ENCODE assay signal across 33 cellular contexts in genomic region chr2:220353897-220354296, GRCh38.
DNase-seq lines count a peak whose midpoint lies in the region; ATAC-seq, FAIRE-seq and TF ChIP-seq lines count a peak whose summit lies in the region.
"Had no signal": no experiment of that assay in that cellular context is flagged by ENCODE, and none has a peak within 500 bp of the region (broad histone marks: within the 10 kb centered on the region; RNA-seq: fewer than 3 reads in every experiment).

No MANE protein-coding gene starts in this region.

- H4K20me1 ChIP-seq in smooth muscle cell (ENCODE audit: low read depth): no peaks in the 10 kb centered on the region
- no peaks in the 10 kb centered on the region for H4K20me1 ChIP-seq in MM.1S (ENCODE audit: insufficient read depth, low read length)

- H3K27me3 Mint-ChIP-seq in natural killer cell (ENCODE audit: low read depth in 2 of 2): no peaks in the 10 kb centered on the region

- H3K4me3 ChIP-seq in smooth muscle cell (no peak overlapping the region), pancreas (no peak overlapping the region), MM.1S (ENCODE audit: low read length) (no peak overlapping the region)
- H3K4me3 ChIP-seq: gastrocnemius medialis, K562, lung, MG63, PC-9, suprapubic skin, upper lobe of right lung had no signal

- H3F3A ChIP-seq in smooth muscle cell (ENCODE audit: low read depth) (no peaks in the 10 kb centered on the region), MM.1S (ENCODE audit: insufficient read depth, low read length) (no peaks in the 10 kb centered on the region)

- no peaks in the 10 kb centered on the region for H3K79me2 ChIP-seq in smooth muscle cell (ENCODE audit: low read depth)
- no peaks in the 10 kb centered on the region for H3K79me2 ChIP-seq in MM.1S (ENCODE audit: low read length)

- H3K27me3 ChIP-seq in smooth muscle cell (ENCODE audit: low read depth): no peaks in the 10 kb centered on the region
- H3K27me3 ChIP-seq in pancreas: no peaks in the 10 kb centered on the region
- H3K27me3 ChIP-seq in MM.1S (replicated peaks; ENCODE audit: insufficient read depth, low read length): no peaks in the 10 kb centered on the region
- H3K27me3 ChIP-seq: brain microvascular endothelial cell, gastrocnemius medialis, MG63, suprapubic skin, upper lobe of right lung had no signal

- H3K9me3 ChIP-seq in smooth muscle cell (replicated peaks; ENCODE audit: low read depth) (no peaks in the 10 kb centered on the region), pancreas (no peaks in the 10 kb centered on the region), MM.1S (replicated peaks; ENCODE audit: insufficient read depth, low read length) (no peaks in the 10 kb centered on the region)
- H3K9me3 ChIP-seq: gastrocnemius medialis, MG63, suprapubic skin, upper lobe of right lung had no signal

- DNase-seq in NCI-H82 (lab: John Stamatoyannopoulos, UW) (peak; percentile 37), NCI-H82 treated with DMSO at 0.1 percent for 48 hours (lab: John Stamatoyannopoulos, UW; ENCODE audit: unreplicated experiment) (no peak), amniotic epithelial cell (ENCODE audit: low read depth) (peak; percentile 78), fibroblast of the conjunctiva (ENCODE audit: low read depth) (peak; percentile 30), smooth muscle cell (lab: John Stamatoyannopoulos, UW; ENCODE audit: unreplicated experiment) (no peak), natural killer cell (no peak), pancreas (no peak), MM.1S (no peak)
- DNase-seq: activated CD4-positive, alpha-beta T cell treated with anti-CD3 and anti-CD28 coated beads for 36 hours; activated naive CD4-positive, alpha-beta T cell treated with anti-CD3 and anti-CD28 coated beads, Interleukin-2, amount 50 U/mL, for 16 hours; activated T-cell treated with anti-CD3 and anti-CD28 coated beads for 4 hours; amygdala; brain microvascular endothelial cell; Calu3; DND-41; gastrocnemius medialis; MG63; NCI-H2081; NCI-H2227 treated with DMSO at 0.1 percent for 48 hours; NCI-H526 treated with DMSO at 0.1 percent for 48 hours; PC-9; SHP77; stimulated activated naive CD4-positive, alpha-beta T cell treated with Interleukin-2 at 50 U/mL for 16 hours; upper lobe of right lung had no signal

- no peak overlapping the region for H3K4me3 Mint-ChIP-seq in natural killer cell
- H3K4me3 Mint-ChIP-seq: activated CD4-positive, alpha-beta T cell treated with anti-CD3 and anti-CD28 coated beads for 36 hours; CD14-positive monocyte; nephron had no signal

- no peak overlapping the region for H3K27ac Mint-ChIP-seq in natural killer cell
- H3K27ac Mint-ChIP-seq: activated CD4-positive, alpha-beta T cell treated with anti-CD3 and anti-CD28 coated beads for 36 hours; activated T-helper 2 cell treated with anti-CD3 and anti-CD28 coated beads, Interferon-gamma antibody, Interleukin-2, Interleukin-4, amounts not matched to agents 10 μg/mL and 5 μg/mL and 100 μg/mL, durations not matched to agents 14 hours and 24 hours and 36 hours; CD14-positive monocyte; nephron had no signal

- H3K9ac ChIP-seq in smooth muscle cell (ENCODE audit: low read depth) (no peak overlapping the region), MM.1S (ENCODE audit: low read length) (no peak overlapping the region)

- no peak overlapping the region for H3K27ac ChIP-seq in smooth muscle cell (ENCODE audit: low read depth)
- H3K27ac ChIP-seq in pancreas: no peak overlapping the region
- H3K27ac ChIP-seq in MM.1S (ENCODE audit: low read length): no peak overlapping the region
- H3K27ac ChIP-seq: 22Rv1, brain microvascular endothelial cell, gastrocnemius medialis, PC-9, suprapubic skin, upper lobe of right lung had no signal

- no peak for FAIRE-seq in pancreas (lab: Jason Lieb, UNC)
- FAIRE-seq: GM18507, H1, K562 had no signal

- H3K4me2 ChIP-seq in smooth muscle cell (peak overlapping the region; percentile 0), MM.1S (ENCODE audit: low read depth, low read length) (no peak overlapping the region)
- H3K4me2 ChIP-seq: PC-9 had no signal

- no peaks in the 10 kb centered on the region for H3K36me3 ChIP-seq in smooth muscle cell (ENCODE audit: low read depth)
- H3K36me3 ChIP-seq in pancreas: no peaks in the 10 kb centered on the region
- no peaks in the 10 kb centered on the region for H3K36me3 ChIP-seq in MM.1S (replicated peaks; ENCODE audit: insufficient read depth, low read length)
- H3K36me3 ChIP-seq: brain microvascular endothelial cell, gastrocnemius medialis, MG63, suprapubic skin, upper lobe of right lung had no signal

- H3K9me2 ChIP-seq in MM.1S (replicated peaks; ENCODE audit: insufficient read depth, low read length): no peaks in the 10 kb centered on the region

- TF ChIP-seq CTCF in smooth muscle cell (IDR thresholded peaks at IDR 0.05; ENCODE audit: borderline replicate concordance, insufficient read depth, poor library complexity, severe bottlenecking): no peak
- TF ChIP-seq CTCF in natural killer cell (IDR thresholded peaks at IDR 0.05): no peak
- TF ChIP-seq CTCF in pancreas (IDR thresholded peaks at IDR 0.05): no peak
- no peak for TF ChIP-seq CTCF in MM.1S (IDR thresholded peaks at IDR 0.05; ENCODE audit: low read length)

- no peak overlapping the region for H2AFZ ChIP-seq in smooth muscle cell (ENCODE audit: low read depth)
- no peak overlapping the region for H2AFZ ChIP-seq in MM.1S (ENCODE audit: low read length)
- H2AFZ ChIP-seq: PC-9 had no signal

- ATAC-seq in natural killer cell: no peak
- no peak for ATAC-seq in pancreas
- ATAC-seq: activated CD4-positive, alpha-beta T cell treated with anti-CD3 and anti-CD28 coated beads for 36 hours; gastrocnemius medialis; K562; upper lobe of right lung had no signal

- intact Hi-C loops in natural killer cell (cut with micrococcal nuclease) (no loop called here), pancreas (cut with DNase I) (no loop called here)

- H3K4me1 ChIP-seq in smooth muscle cell (ENCODE audit: low read depth) (no peaks in the 10 kb centered on the region), pancreas (no peaks in the 10 kb centered on the region), MM.1S (ENCODE audit: low read length) (no peaks in the 10 kb centered on the region)
- H3K4me1 ChIP-seq: gastrocnemius medialis, suprapubic skin, upper lobe of right lung had no signal

- H3K9me3 Mint-ChIP-seq in natural killer cell: peaks cover 9 to 29% of the 10 kb centered on the region in 2 donors
- H3K9me3 Mint-ChIP-seq: activated T-helper 2 cell treated with anti-CD3 and anti-CD28 coated beads, Interferon-gamma antibody, Interleukin-2, Interleukin-4, amounts not matched to agents 10 μg/mL and 5 μg/mL and 100 μg/mL, durations not matched to agents 14 hours and 24 hours and 36 hours; nephron had no signal

- H3K36me3 Mint-ChIP-seq in natural killer cell: no peaks in the 10 kb centered on the region
- H3K36me3 Mint-ChIP-seq: CD14-positive monocyte had no signal

- H3K4me1 Mint-ChIP-seq in natural killer cell: no peaks in the 10 kb centered on the region
- H3K4me1 Mint-ChIP-seq: activated CD4-positive, alpha-beta T cell treated with anti-CD3 and anti-CD28 coated beads for 36 hours; CD14-positive monocyte; nephron had no signal

Comparison
In these comparisons a context has a peak if more than half of its experiments do, and no peak if none do; other contexts are left out.
1. DNase-seq: peak in NCI-H82 (single experiment), amniotic epithelial cell (single experiment) and fibroblast of the conjunctiva (single experiment); none in NCI-H82 treated with DMSO at 0.1 percent for 48 hours (single experiment), smooth muscle cell (single experiment), natural killer cell (single experiment), pancreas (0 of 6) and MM.1S (single experiment).